19 cellular contexts compared by ENCODE assay signal in genomic region chr21:38325761-38326420, GRCh38.
"Had no signal": no experiment of that assay in that cellular context is flagged by ENCODE, and none has a peak within 500 bp of the region (broad histone marks: within the 10 kb centered on the region; RNA-seq: fewer than 3 reads in every experiment).

No MANE protein-coding gene starts in this region.

- H3K27me3 Mint-ChIP-seq: activated naive CD8-positive, alpha-beta T cell; brain; central memory CD8-positive, alpha-beta T cell; T-helper 17 cell had no signal

- H3K27ac Mint-ChIP-seq: activated CD8-positive, alpha-beta T cell treated with anti-CD3 and anti-CD28 coated beads, Interleukin-2, amount 10 ng/mL, durations not matched to agents 7 days and 5 days; activated naive CD8-positive, alpha-beta T cell; brain; natural killer cell treated with Interleukin-12 subunit alpha and Interleukin-12 subunit beta and Interleukin-15 and Interleukin-18, amount 100 ng/mL, for 72 hours; T-helper 17 cell; type B pancreatic cell; WTC11 had no signal

- H3K9me3 ChIP-seq: gastrocnemius medialis had no signal

- H3K4me1 ChIP-seq: gastrocnemius medialis had no signal

- H3K9me3 Mint-ChIP-seq: central memory CD8-positive, alpha-beta T cell; natural killer cell treated with Interleukin-12 subunit alpha and Interleukin-12 subunit beta and Interleukin-15 and Interleukin-18, amount 100 ng/mL, for 72 hours; type B pancreatic cell had no signal

- H3K4me3 Mint-ChIP-seq: activated CD8-positive, alpha-beta T cell treated with anti-CD3 and anti-CD28 coated beads, Interleukin-2, amount 10 ng/mL, durations not matched to agents 7 days and 5 days; activated naive CD8-positive, alpha-beta T cell; brain; central memory CD8-positive, alpha-beta T cell; natural killer cell treated with Interleukin-12 subunit alpha and Interleukin-12 subunit beta and Interleukin-15 and Interleukin-18, amount 100 ng/mL, for 72 hours; T-helper 17 cell; type B pancreatic cell; WTC11 had no signal

- H3K4me1 Mint-ChIP-seq: central memory CD8-positive, alpha-beta T cell had no signal

- ATAC-seq: activated CD8-positive, alpha-beta T cell treated with anti-CD3 and anti-CD28 coated beads, Interleukin-2, amount 10 ng/mL, durations not matched to agents 7 days and 5 days; gastrocnemius medialis; stimulated activated naive CD8-positive, alpha-beta T cell treated with anti-CD3 and anti-CD28 coated beads, Interleukin-15, Interleukin-2, amounts not matched to agents 100 U/mL and 50 U/mL, for 24 hours; T-helper 17 cell; WTC11 had no signal

- H3K36me3 Mint-ChIP-seq: activated naive CD8-positive, alpha-beta T cell; brain; natural killer cell treated with Interleukin-12 subunit alpha and Interleukin-12 subunit beta and Interleukin-15 and Interleukin-18, amount 100 ng/mL, for 72 hours; type B pancreatic cell; WTC11 had no signal

- H3K4me3 ChIP-seq: gastrocnemius medialis had no signal

- DNase-seq: activated CD4-positive, alpha-beta T cell treated with anti-CD3 and anti-CD28 coated beads for 48 hours; activated CD8-positive, alpha-beta memory T cell treated with anti-CD3 and anti-CD28 coated beads, Interleukin-2, amount 50 U/mL, for 4 hours; activated CD8-positive, alpha-beta T cell treated with anti-CD3 and anti-CD28 coated beads, Interleukin-2, amount 10 ng/mL, durations not matched to agents 7 days and 5 days; activated effector memory CD4-positive, alpha-beta T cell treated with anti-CD3 and anti-CD28 coated beads, Interleukin-2, amount 50 U/mL, for 16 hours; activated T-cell treated with anti-CD3 and anti-CD28 coated beads, Interleukin-2, amount 50 U/mL, for 48 hours; effector CD8-positive, alpha-beta T cell; gastrocnemius medialis; islet precursor cell; occipital lobe; small intestine; stimulated activated CD4-positive, alpha-beta T cell treated with anti-CD3 and anti-CD28 coated beads, Interleukin-4, amount 100 ng/mL, for 24 hours; stimulated activated naive CD8-positive, alpha-beta T cell treated with anti-CD3 and anti-CD28 coated beads, Interleukin-15, Interleukin-2, amounts not matched to agents 100 U/mL and 50 U/mL, for 24 hours; T-helper 17 cell had no signal

- H3K27me3 ChIP-seq: gastrocnemius medialis had no signal

- H3K36me3 ChIP-seq: gastrocnemius medialis had no signal

- H3K27ac ChIP-seq: gastrocnemius medialis had no signal
